29 cellular contexts compared by ENCODE assay signal in the genomic region with DNA sequence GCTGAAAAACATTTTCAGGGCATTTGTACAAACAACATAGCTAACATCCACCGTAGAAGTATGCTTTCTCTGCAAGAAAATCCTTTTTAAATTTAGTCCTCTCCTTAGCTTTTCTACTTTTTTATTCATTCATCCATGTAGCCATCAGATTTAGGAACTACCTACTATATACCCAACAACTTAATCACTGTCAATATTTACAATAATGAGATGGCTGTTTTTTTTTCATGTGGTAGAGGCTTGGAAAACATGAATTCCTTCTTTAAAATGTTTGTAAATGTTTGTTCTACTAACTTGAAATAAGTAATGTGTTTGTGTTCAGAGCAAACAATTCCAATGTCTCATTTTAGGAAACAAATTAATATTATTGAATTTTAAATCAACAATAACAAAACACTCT.
"Had no signal": no experiment of that assay in that cellular context is flagged by ENCODE, and none has a peak within 500 bp of the region (broad histone marks: within the 10 kb centered on the region; RNA-seq: fewer than 3 reads in every experiment).

No MANE protein-coding gene starts in this region.

- H3K27me3 ChIP-seq: ascending aorta, breast epithelium, cardiac muscle cell, dorsolateral prefrontal cortex, esophagus muscularis mucosa, gastroesophageal sphincter, heart right ventricle had no signal

- H3K4me1 ChIP-seq: breast epithelium had no signal

- H3K27ac Mint-ChIP-seq: activated CD4-positive, alpha-beta memory T cell treated with anti-CD3 and anti-CD28 coated beads for 36 hours; activated CD4-positive, alpha-beta T cell treated with anti-CD3 and anti-CD28 coated beads for 36 hours; activated CD4-positive, alpha-beta T cell treated with anti-CD3 and anti-CD28 coated beads, Interleukin-2, amount 10 ng/mL, durations not matched to agents 24 days and 14 days; activated naive CD4-positive, alpha-beta T cell treated with anti-CD3 and anti-CD28 coated beads, Interleukin-2, amount 10 ng/mL, durations not matched to agents 7 days and 5 days; activated naive CD4-positive, alpha-beta T cell treated with anti-CD3 and anti-CD28 coated beads, Interleukin-2, amount 50 U/mL, for 72 hours; activated naive CD8-positive, alpha-beta T cell treated with anti-CD3 and anti-CD28 coated beads, Interleukin-2, amount 10 ng/mL, durations not matched to agents 7 days and 5 days; activated T-cell treated with anti-CD3 and anti-CD28 coated beads, Interleukin-2, amount 50 U/mL, for 24 hours; activated T-cell treated with anti-CD3 and anti-CD28 coated beads, Interleukin-2, amount 50 U/mL, for 72 hours; brain; dendritic cell treated with granulocyte-macrophage colony-stimulating factor and Interleukin-4, amounts not matched to agents 40 ng/mL and 50 ng/mL, for 4 days; endodermal cell had no signal

- H3K9me3 ChIP-seq: ascending aorta, breast epithelium, esophagus muscularis mucosa, gastroesophageal sphincter, heart right ventricle had no signal

- H3K4me3 Mint-ChIP-seq: activated CD4-positive, alpha-beta memory T cell treated with anti-CD3 and anti-CD28 coated beads for 36 hours; activated CD4-positive, alpha-beta T cell treated with anti-CD3 and anti-CD28 coated beads for 36 hours; activated CD4-positive, alpha-beta T cell treated with anti-CD3 and anti-CD28 coated beads, Interleukin-2, amount 10 ng/mL, durations not matched to agents 24 days and 14 days; activated naive CD4-positive, alpha-beta T cell treated with anti-CD3 and anti-CD28 coated beads, Interleukin-2, amount 10 ng/mL, durations not matched to agents 7 days and 5 days; activated naive CD8-positive, alpha-beta T cell treated with anti-CD3 and anti-CD28 coated beads, Interleukin-2, amount 10 ng/mL, durations not matched to agents 7 days and 5 days; activated T-cell treated with anti-CD3 and anti-CD28 coated beads, Interleukin-2, amount 50 U/mL, for 24 hours; activated T-cell treated with anti-CD3 and anti-CD28 coated beads, Interleukin-2, amount 50 U/mL, for 72 hours; brain; dendritic cell treated with granulocyte-macrophage colony-stimulating factor and Interleukin-4, amounts not matched to agents 40 ng/mL and 50 ng/mL, for 4 days; endodermal cell had no signal

- H3K36me3 ChIP-seq: ascending aorta, breast epithelium, cardiac muscle cell, esophagus muscularis mucosa, gastroesophageal sphincter, heart right ventricle had no signal

- H3K27me3 Mint-ChIP-seq: activated naive CD4-positive, alpha-beta T cell treated with anti-CD3 and anti-CD28 coated beads, Interleukin-2, amount 10 ng/mL, durations not matched to agents 7 days and 5 days; brain; dendritic cell treated with granulocyte-macrophage colony-stimulating factor and Interleukin-4, amounts not matched to agents 40 ng/mL and 50 ng/mL, for 4 days had no signal

- DNase-seq: activated CD4-positive, alpha-beta memory T cell treated with anti-CD3 and anti-CD28 coated beads for 36 hours; activated CD4-positive, alpha-beta T cell treated with anti-CD3 and anti-CD28 coated beads for 36 hours; activated CD4-positive, CD25-positive, alpha-beta regulatory T cell; activated CD4-positive, CD25-positive, alpha-beta regulatory T cell treated with anti-CD3 and anti-CD28 coated beads, Interleukin-2, amount 50 U/mL, for 72 hours; activated CD8-positive, alpha-beta memory T cell treated with anti-CD3 and anti-CD28 coated beads, Interleukin-2, amount 50 U/mL, for 48 hours; activated gamma-delta T cell; activated naive CD4-positive, alpha-beta T cell; activated naive CD4-positive, alpha-beta T cell treated with anti-CD3 and anti-CD28 coated beads, Interleukin-2, amount 10 ng/mL, durations not matched to agents 7 days and 5 days; activated naive CD8-positive, alpha-beta T cell treated with anti-CD3 and anti-CD28 coated beads, Interleukin-2, amount 10 ng/mL, durations not matched to agents 7 days and 5 days; activated T-cell treated with anti-CD3 and anti-CD28 coated beads for 4 hours; activated T-cell treated with anti-CD3 and anti-CD28 coated beads, Interleukin-2, amount 50 U/mL, for 24 hours; activated T-cell treated with anti-CD3 and anti-CD28 coated beads, Interleukin-2, amount 50 U/mL, for 72 hours; central memory CD4-positive, alpha-beta T cell; dorsolateral prefrontal cortex; effector memory CD4-positive, alpha-beta T cell; endodermal cell; foreskin melanocyte; heart right ventricle; T-helper 2 cell had no signal

- H3K27ac ChIP-seq: ascending aorta, breast epithelium, cardiac muscle cell, coronary artery, dorsolateral prefrontal cortex, esophagus muscularis mucosa, gastroesophageal sphincter, heart right ventricle had no signal

- H3K4me3 ChIP-seq: ascending aorta, breast epithelium, cardiac muscle cell, coronary artery, dorsolateral prefrontal cortex, esophagus muscularis mucosa, gastroesophageal sphincter, heart right ventricle had no signal

- ATAC-seq: activated CD4-positive, alpha-beta T cell treated with anti-CD3 and anti-CD28 coated beads for 36 hours; activated naive CD4-positive, alpha-beta T cell treated with anti-CD3 and anti-CD28 coated beads, Interleukin-2, amount 50 U/mL, for 72 hours; activated T-cell treated with anti-CD3 and anti-CD28 coated beads, Interleukin-2, amount 50 U/mL, for 72 hours; gastroesophageal sphincter had no signal

- H3K4me1 Mint-ChIP-seq: activated CD4-positive, alpha-beta T cell treated with anti-CD3 and anti-CD28 coated beads for 36 hours; activated CD4-positive, alpha-beta T cell treated with anti-CD3 and anti-CD28 coated beads, Interleukin-2, amount 10 ng/mL, durations not matched to agents 24 days and 14 days; activated naive CD4-positive, alpha-beta T cell treated with anti-CD3 and anti-CD28 coated beads, Interleukin-2, amount 10 ng/mL, durations not matched to agents 7 days and 5 days; activated naive CD8-positive, alpha-beta T cell treated with anti-CD3 and anti-CD28 coated beads, Interleukin-2, amount 10 ng/mL, durations not matched to agents 7 days and 5 days had no signal

- H3K36me3 Mint-ChIP-seq: activated CD4-positive, alpha-beta memory T cell treated with anti-CD3 and anti-CD28 coated beads for 36 hours; activated naive CD4-positive, alpha-beta T cell treated with anti-CD3 and anti-CD28 coated beads, Interleukin-2, amount 10 ng/mL, durations not matched to agents 7 days and 5 days; activated naive CD4-positive, alpha-beta T cell treated with anti-CD3 and anti-CD28 coated beads, Interleukin-2, amount 50 U/mL, for 72 hours; activated naive CD8-positive, alpha-beta T cell treated with anti-CD3 and anti-CD28 coated beads, Interleukin-2, amount 10 ng/mL, durations not matched to agents 7 days and 5 days; brain had no signal

- H3K9me3 Mint-ChIP-seq: activated CD4-positive, alpha-beta memory T cell treated with anti-CD3 and anti-CD28 coated beads for 36 hours; activated CD4-positive, alpha-beta T cell treated with anti-CD3 and anti-CD28 coated beads, Interleukin-2, amount 10 ng/mL, durations not matched to agents 24 days and 14 days; activated naive CD4-positive, alpha-beta T cell treated with anti-CD3 and anti-CD28 coated beads, Interleukin-2, amount 10 ng/mL, durations not matched to agents 7 days and 5 days; activated naive CD4-positive, alpha-beta T cell treated with anti-CD3 and anti-CD28 coated beads, Interleukin-2, amount 50 U/mL, for 72 hours; activated naive CD8-positive, alpha-beta T cell treated with anti-CD3 and anti-CD28 coated beads, Interleukin-2, amount 10 ng/mL, durations not matched to agents 7 days and 5 days; activated T-cell treated with anti-CD3 and anti-CD28 coated beads, Interleukin-2, amount 50 U/mL, for 24 hours; activated T-cell treated with anti-CD3 and anti-CD28 coated beads, Interleukin-2, amount 50 U/mL, for 72 hours; brain; dendritic cell treated with granulocyte-macrophage colony-stimulating factor and Interleukin-4, amounts not matched to agents 40 ng/mL and 50 ng/mL, for 4 days; endodermal cell had no signal
